Comparison of ENCODE assay signal across 8 cellular contexts in the genomic region with DNA sequence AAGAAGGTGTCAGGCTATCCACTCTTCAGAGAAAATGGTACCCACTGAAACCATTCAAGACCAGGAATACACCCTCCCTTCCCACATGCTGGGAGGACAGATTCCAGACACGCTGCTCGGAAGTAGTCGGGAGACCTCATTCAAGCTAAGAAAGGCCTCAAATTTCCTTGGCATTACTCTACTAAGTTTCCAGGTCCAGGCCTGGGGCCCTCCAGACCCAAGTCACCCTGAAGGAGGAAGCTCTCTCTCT. TPM values are rescaled to one million over a fixed set of nuclear protein-coding genes. Genes with fewer than 3 reads are reported as not detected.
DNase-seq lines count a peak whose midpoint lies in the region; ATAC-seq and TF ChIP-seq lines count a peak whose summit lies in the region.

No MANE protein-coding gene starts in this region.

- H3K4me1 Mint-ChIP-seq in MCF 10A (ENCODE audit: insufficient read depth, unreplicated experiment) (peaks cover 57% of the 10 kb centered on the region), memory B cell (peaks cover 15% of the 10 kb centered on the region)

- TF ChIP-seq POLR2A in breast epithelium (IDR thresholded peaks at IDR 0.05): no peak
- no peak for TF ChIP-seq POLR2A in transverse colon (IDR thresholded peaks at IDR 0.05)

- no TSS peak for BruUV-seq in MCF 10A (replicated peaks; lab: Mats Ljungman, UMichigan)

- H3K36me3 Mint-ChIP-seq in MCF 10A (ENCODE audit: insufficient read depth, unreplicated experiment) (peaks cover 66% of the 10 kb centered on the region), memory B cell (no peaks in the 10 kb centered on the region)

- TF ChIP-seq CTCF in breast epithelium (IDR thresholded peaks at IDR 0.05) (no peak), MCF 10A (IDR thresholded peaks at IDR 0.05; ENCODE audit: unreplicated experiment) (no peak), transverse colon (IDR thresholded peaks at IDR 0.05) (no peak)

- H3K4me3 ChIP-seq in breast epithelium (peak overlapping the region in 1 of 3 donors; percentile 50), adipocyte (ENCODE audit: low read length) (peak overlapping the region; percentile 28), transverse colon (no peak overlapping the region)

- H3K9me3 ChIP-seq in breast epithelium (no peaks in the 10 kb centered on the region), adipocyte (ENCODE audit: control insufficient read depth, low read length) (no peaks in the 10 kb centered on the region), transverse colon (no peaks in the 10 kb centered on the region)

- H3K4me3 Mint-ChIP-seq in MCF 10A (ENCODE audit: unreplicated experiment): no peak overlapping the region
- H3K4me3 Mint-ChIP-seq in memory B cell: no peak overlapping the region

- H3K27me3 ChIP-seq in breast epithelium (no peaks in the 10 kb centered on the region), adipocyte (replicated peaks; ENCODE audit: control insufficient read depth, insufficient read depth, low read length) (no peaks in the 10 kb centered on the region), transverse colon (no peaks in the 10 kb centered on the region)

- H3K27me3 Mint-ChIP-seq in MCF 10A (ENCODE audit: insufficient read depth, unreplicated experiment) (no peaks in the 10 kb centered on the region), memory B cell (peaks cover 10% of the 10 kb centered on the region)

- 38% methylated on average over 3 of the region's 3 CpGs; no CpG with 5 or more reads in 1 of the 2 donors for WGBS in transverse colon (ENCODE audit: low coverage in 1 of 2), 2 donors

- H3K36me3 ChIP-seq in breast epithelium (no peaks in the 10 kb centered on the region), adipocyte (ENCODE audit: control insufficient read depth, insufficient read depth, low read length, severe bottlenecking) (peaks cover 20% of the 10 kb centered on the region), transverse colon (peaks cover 0 to under 1% (median 0%) of the 10 kb centered on the region in 4 donors)

- no peak overlapping the region for H3K27ac Mint-ChIP-seq in MCF 10A (ENCODE audit: low read depth, unreplicated experiment)
- no peak overlapping the region for H3K27ac Mint-ChIP-seq in memory B cell

- CTCF ChIA-PET in MCF 10A (lab: Yijun Ruan, JAX): interaction anchor here (0.5 to 12.4 kb wide), 18 partner anchors 9 to 99 kb away, joined by 3 to 454 read pairs (median 5); partner anchors contain the start of genes PLA2G1B, PXN, RNU4-2 and RPLP0

- H3K27ac ChIP-seq in breast epithelium (peak overlapping the region; percentile 94), transverse colon (peak overlapping the region; percentile 88 to 92 (median 90))

- POLR2A ChIA-PET in MCF 10A (lab: Yijun Ruan, JAX): interaction anchor here (0.5 to 17.7 kb wide), 10 partner anchors 12 to 319 kb away, joined by 3 to 549 read pairs (median 13); partner anchors contain the start of genes GCN1, PXN, RNU4-1 and RNU4-2

- in situ Hi-C loops in transverse colon (cut with MboI; ENCODE audit: low pct_ligation_motif_present in 1 of 4, low pct_unique_long_range_greater_than_20kb in 1 of 4, low sequenced_read_pairs in 3 of 4): loop anchor here in 1 of 4 donors (5.0 kb wide), 1 partner anchor 44 kb away; no protein-coding TSS in a partner anchor

- peaks cover 35 to 59% of the 10 kb centered on the region in 2 donors for H3K4me1 ChIP-seq in breast epithelium
- peaks cover 84% of the 10 kb centered on the region for H3K4me1 ChIP-seq in adipocyte (ENCODE audit: control insufficient read depth, insufficient read depth, low read length)
- peaks cover 58 to 94% (median 88%) of the 10 kb centered on the region in 4 donors for H3K4me1 ChIP-seq in transverse colon

- H3K9me3 Mint-ChIP-seq in MCF 10A (ENCODE audit: unreplicated experiment) (no peaks in the 10 kb centered on the region), memory B cell (no peaks in the 10 kb centered on the region)

- H3K9ac ChIP-seq in adipocyte (ENCODE audit: low read length): peak overlapping the region; percentile 90

- no peak for TF ChIP-seq EP300 in transverse colon (IDR thresholded peaks at IDR 0.05; ENCODE audit: low read depth)

- ATAC-seq in memory B cell (ENCODE audit: low read depth): peak; percentile 23

- intact Hi-C loops in breast epithelium (cut with DNase I; ENCODE audit: low total_unique reads): no loop called here
- intact Hi-C loops in MCF 10A (cut with micrococcal nuclease): loop anchor here (1.0 kb wide), 1 partner anchor 34 kb away; no protein-coding TSS in a partner anchor
- intact Hi-C loops in transverse colon (cut with DNase I; ENCODE audit: low total_unique reads): loop anchor here (2.0 kb wide), 1 partner anchor 37 kb away; the partner anchor contains the start of gene PXN

- DNase-seq in breast epithelium (ENCODE audit: low spot score in 2 of 2) (no peak), MCF 10A (ENCODE audit: unreplicated experiment) (no peak), adipocyte (ENCODE audit: low read depth) (no peak), memory B cell (ENCODE audit: low spot score in 2 of 2) (no peak), transverse colon (no peak), NCI-H1694 treated with DMSO at 0.1 percent for 48 hours (lab: John Stamatoyannopoulos, UW) (no peak), NCI-H226 (no peak), iPS-NIHi11 (ENCODE audit: low spot score) (no peak)

RNA-seq across cellular contexts. Expression of gene RPLP0, which starts 27.1 kb away (rescaled TPM):
- total RNA-seq in breast epithelium: 1,000 to 10,000 TPM; 3,137 to 4,833 (median 3,312) TPM
- 2,870 and 3,181 TPM in 2 replicates for total RNA-seq in MCF 10A (2022)
- total RNA-seq in transverse colon: 1,000 to 10,000 TPM in 3 of 4 donors, 100 to 1,000 TPM in 1; 660 to 2,105 (median 1,778) TPM

RNA-seq across cellular contexts. Expression of gene GCN1, which starts 33.5 kb away (rescaled TPM):
- 10 to 100 TPM; 50.1 to 79.6 (median 73.4) TPM for total RNA-seq in breast epithelium
- 116 and 117 TPM in 2 replicates for total RNA-seq in MCF 10A (2022)
- 100 to 1,000 TPM in 2 of 4 donors, 10 to 100 TPM in 2; 70.0 to 141 (median 107) TPM for total RNA-seq in transverse colon

RNA-seq across cellular contexts. Expression of gene PXN, which starts 37.6 kb away (rescaled TPM):
- total RNA-seq in breast epithelium: 10 to 100 TPM; 44.8 to 74.1 (median 53.9) TPM
- 216 and 256 TPM in 2 replicates for total RNA-seq in MCF 10A (2022)
- 100 to 1,000 TPM; 101 to 328 (median 198) TPM for total RNA-seq in transverse colon
